In genomic region chr15:44656241-44656640, GRCh38 we compare ENCODE assay signal across 21 cellular contexts. TPM values are rescaled to one million over a fixed set of nuclear protein-coding genes. Genes with fewer than 3 reads are reported as not detected.
DNase-seq lines count a peak whose midpoint lies in the region; ATAC-seq, FAIRE-seq and TF ChIP-seq lines count a peak whose summit lies in the region.
"Had no signal": no experiment of that assay in that cellular context is flagged by ENCODE, and none has a peak within 500 bp of the region (broad histone marks: within the 10 kb centered on the region; RNA-seq: fewer than 3 reads in every experiment).

No MANE protein-coding gene starts in this region.

- 92% methylated on average over 1 of the region's 1 CpG for WGBS in GM12878 (ENCODE audit: insufficient coverage, insufficient replicate concordance, low lambda C conversion rate, missing lambda C conversion rate)
- 90 to 91% (median 90%) methylated on average over 1 of the region's 1 CpG for WGBS in small intestine, 3 donors

- intact Hi-C loops in activated naive CD4-positive, alpha-beta T cell treated with anti-CD3 and anti-CD28 coated beads for 36 hours (cut with micrococcal nuclease): no loop called here
- intact Hi-C loops in GM12878 (cut with micrococcal nuclease; ENCODE audit: unreplicated experiment) (no loop called here), gastrocnemius medialis (cut with DNase I; ENCODE audit: low total_unique reads) (no loop called here)

- H3K27ac ChIP-seq in GM12878 (ENCODE audit: control insufficient read depth, insufficient read depth) (no peak overlapping the region), gastrocnemius medialis (peak overlapping the region in 3 of 4 donors; percentile 35 to 71 (median 44)), small intestine (ENCODE audit: low read depth in 1 of 2, low read length in 1 of 2) (no peak overlapping the region)
- H3K27ac ChIP-seq: thoracic aorta, vagina had no signal

- no peaks in the 10 kb centered on the region for H4K20me1 ChIP-seq in GM12878 (ENCODE audit: control insufficient read depth, insufficient read depth)

- no peak for DNase-seq in activated naive CD4-positive, alpha-beta T cell treated with anti-CD3 and anti-CD28 coated beads for 36 hours
- no peak for DNase-seq in activated naive CD4-positive, alpha-beta T cell treated with anti-CD3 and anti-CD28 coated beads, Interleukin-2, amount 50 U/mL, for 72 hours (ENCODE audit: low spot score in 2 of 2)
- DNase-seq in GM12891 (ENCODE audit: insufficient read length, low spot score) (no peak), GM12878 (ENCODE audit: low read depth, low spot score) (no peak), gastrocnemius medialis (no peak), small intestine (no peak)
- DNase-seq: activated CD8-positive, alpha-beta memory T cell treated with anti-CD3 and anti-CD28 coated beads for 24 hours; cortex of kidney; DMS53; mesendoderm; MM.1S; NCI-H1417 treated with DMSO at 0.1 percent for 48 hours; NCI-H524 treated with DMSO at 0.1 percent for 48 hours; SK-N-SH had no signal

- TF ChIP-seq POLR2A in GM12891 (IDR thresholded peaks at IDR 0.05; ENCODE audit: low read depth, low read length) (no peak), GM12878 (IDR thresholded peaks at IDR 0.05; ENCODE audit: low read depth, low read length) (no peak), gastrocnemius medialis (IDR thresholded peaks at IDR 0.05) (no peak)

- FAIRE-seq in GM12891 (lab: Jason Lieb, UNC): peak; percentile 40
- FAIRE-seq in GM12878 (lab: Jason Lieb, UNC): peak; percentile 57
- no peak for FAIRE-seq in small intestine (lab: Jason Lieb, UNC)
- FAIRE-seq: K562 had no signal

- peak overlapping the region; percentile 54 for H3K27ac Mint-ChIP-seq in activated naive CD4-positive, alpha-beta T cell treated with anti-CD3 and anti-CD28 coated beads for 36 hours
- peak overlapping the region in 1 of 2 donors; percentile 43 for H3K27ac Mint-ChIP-seq in activated naive CD4-positive, alpha-beta T cell treated with anti-CD3 and anti-CD28 coated beads, Interleukin-2, amount 50 U/mL, for 72 hours
- H3K27ac Mint-ChIP-seq: activated T-helper 17 cell treated with anti-CD3 and anti-CD28 coated beads, Interleukin-2, amount 50 U/mL, for 72 hours; nephron had no signal

- ATAC-seq in activated naive CD4-positive, alpha-beta T cell treated with anti-CD3 and anti-CD28 coated beads, Interleukin-2, amount 50 U/mL, for 72 hours: no peak
- ATAC-seq in GM12878 (no peak), gastrocnemius medialis (no peak), GM18519 (IDR thresholded peaks at IDR 0.05; ENCODE audit: low FRiP score, unreplicated experiment) (no peak)
- ATAC-seq: activated T-helper 17 cell treated with anti-CD3 and anti-CD28 coated beads, Interleukin-2, amount 50 U/mL, for 72 hours; HCT116; K562 had no signal

- H3K4me3 Mint-ChIP-seq in activated naive CD4-positive, alpha-beta T cell treated with anti-CD3 and anti-CD28 coated beads for 36 hours: no peak overlapping the region
- H3K4me3 Mint-ChIP-seq: activated T-helper 17 cell treated with anti-CD3 and anti-CD28 coated beads, Interleukin-2, amount 50 U/mL, for 72 hours; nephron had no signal

- no peak for TF ChIP-seq EP300 in GM12878 (IDR thresholded peaks at IDR 0.05; ENCODE audit: borderline replicate concordance in 1 of 2, control insufficient read depth in 1 of 2, low read depth in 2 of 2, low read length in 2 of 2)

- no peaks in the 10 kb centered on the region; a peak in 1 of 4 replicates for H3K27me3 ChIP-seq in GM12878 (replicated peaks in 1 of 2; ENCODE audit: control insufficient read depth in 2 of 2, insufficient read depth in 2 of 2, low read length in 1 of 2)
- no peaks in the 10 kb centered on the region for H3K27me3 ChIP-seq in gastrocnemius medialis
- H3K27me3 ChIP-seq in small intestine (ENCODE audit: control insufficient read depth in 2 of 2, insufficient read depth in 2 of 2, low read length in 2 of 2): no peaks in the 10 kb centered on the region
- H3K27me3 ChIP-seq: vagina had no signal

- in situ Hi-C loops in GM12878 (cut with MboI) (no loop called here), gastrocnemius medialis (cut with MboI; ENCODE audit: low sequenced_read_pairs in 4 of 4) (no loop called here)

- H3K4me1 ChIP-seq in GM12878 (ENCODE audit: control insufficient read depth, insufficient read depth, low read length) (no peaks in the 10 kb centered on the region), gastrocnemius medialis (peaks cover 10 to 12% of the 10 kb centered on the region in 2 donors), small intestine (ENCODE audit: control insufficient read depth in 2 of 2, insufficient read depth in 1 of 2, low read depth in 1 of 2, low read length in 1 of 2) (no peaks in the 10 kb centered on the region)

- SMC1A ChIA-PET in GM12878 (lab: Charles Lee; ENCODE audit: uncharacterized antibody, unreplicated experiment): interaction anchor here (0.6 to 12.4 kb wide), 8 partner anchors 8 to 80 kb away, joined by 3 to 383 read pairs (median 3); partner anchors contain the start of gene TRIM69

- H3K9me3 ChIP-seq in GM12878 (replicated peaks; ENCODE audit: control insufficient read depth, insufficient read depth, low read length) (no peaks in the 10 kb centered on the region), gastrocnemius medialis (no peaks in the 10 kb centered on the region), small intestine (ENCODE audit: control insufficient read depth, low read depth) (no peaks in the 10 kb centered on the region)
- H3K9me3 ChIP-seq: SK-N-SH, thoracic aorta, vagina had no signal

- CTCF ChIA-PET in activated naive CD4-positive, alpha-beta T cell treated with anti-CD3 and anti-CD28 coated beads for 36 hours (lab: Charles Lee): interaction anchor here (2.8 kb wide), 1 partner anchor 64 kb away, joined by 10 read pairs; no protein-coding TSS in a partner anchor
- CTCF ChIA-PET in GM12878 (lab: Yijun Ruan, JAX): interaction anchor here (0.7 to 4.0 kb wide), 7 partner anchors 18 to 82 kb away, joined by 3 to 18 read pairs (median 4); partner anchors contain the start of gene TRIM69

- peaks cover 45% of the 10 kb centered on the region for H3K36me3 Mint-ChIP-seq in activated naive CD4-positive, alpha-beta T cell treated with anti-CD3 and anti-CD28 coated beads for 36 hours (ENCODE audit: low read depth)
- H3K36me3 Mint-ChIP-seq in activated naive CD4-positive, alpha-beta T cell treated with anti-CD3 and anti-CD28 coated beads, Interleukin-2, amount 50 U/mL, for 72 hours: peaks cover 17 to 36% of the 10 kb centered on the region in 2 donors

- peaks cover 2 to 13% of the 10 kb centered on the region in 2 experiments; a peak in 3 of 4 replicates for H3K36me3 ChIP-seq in GM12878 (ENCODE audit: control insufficient read depth in 2 of 2, insufficient read depth in 2 of 2, low read length in 1 of 2)
- H3K36me3 ChIP-seq in gastrocnemius medialis: peaks cover 0 to 68% of the 10 kb centered on the region in 2 donors
- H3K36me3 ChIP-seq in small intestine (ENCODE audit: control insufficient read depth in 2 of 2, insufficient read depth in 2 of 2, low read length in 2 of 2): peaks cover 7 to 23% of the 10 kb centered on the region in 2 donors

- RAD21 ChIA-PET in GM12878 (lab: Charles Lee; ENCODE audit: unreplicated experiment): interaction anchor here (0.7 to 18.1 kb wide), 2 partner anchors 72 to 76 kb away, joined by 3 to 680 read pairs; partner anchors contain the start of gene TRIM69

- peaks cover 32% of the 10 kb centered on the region for H3K4me1 Mint-ChIP-seq in activated naive CD4-positive, alpha-beta T cell treated with anti-CD3 and anti-CD28 coated beads for 36 hours (ENCODE audit: low read depth)

- no peak overlapping the region for H3K9ac ChIP-seq in GM12878 (ENCODE audit: control insufficient read depth, insufficient read depth, low read length)
- H3K9ac ChIP-seq: SK-N-SH had no signal

- H3K4me2 ChIP-seq in GM12878 (ENCODE audit: control insufficient read depth, insufficient read depth): no peak overlapping the region
- H3K4me2 ChIP-seq: SK-N-SH had no signal

- no peaks in the 10 kb centered on the region for H3K9me3 Mint-ChIP-seq in activated naive CD4-positive, alpha-beta T cell treated with anti-CD3 and anti-CD28 coated beads for 36 hours
- H3K9me3 Mint-ChIP-seq in activated naive CD4-positive, alpha-beta T cell treated with anti-CD3 and anti-CD28 coated beads, Interleukin-2, amount 50 U/mL, for 72 hours: no peaks in the 10 kb centered on the region
- H3K9me3 Mint-ChIP-seq: activated T-helper 17 cell treated with anti-CD3 and anti-CD28 coated beads, Interleukin-2, amount 50 U/mL, for 72 hours; nephron had no signal

- TF ChIP-seq CTCF in GM12878 (IDR thresholded peaks at IDR 0.05 in 2 of 3, conservative IDR thresholded peaks at IDR 0.05 in 1 of 3; ENCODE audit: control insufficient read depth in 2 of 3, extremely low read depth in 1 of 3, insufficient read depth in 1 of 3, low read depth in 3 of 3, low read length in 3 of 3) (no peak), gastrocnemius medialis (IDR thresholded peaks at IDR 0.05 in 4 of 5, conservative IDR thresholded peaks at IDR 0.05 in 1 of 5) (no peak)

- TF ChIP-seq RAD21 in GM12878 (IDR thresholded peaks at IDR 0.05; ENCODE audit: insufficient read depth, low read depth, low read length): no peak

- POLR2A ChIA-PET in GM12878 (lab: Charles Lee): interaction anchor here (0.9 to 1.0 kb wide), 2 partner anchors 28 to 82 kb away, joined by 3 read pairs; no protein-coding TSS in a partner anchor

- H3K4me3 ChIP-seq in GM12878: no peak overlapping the region
- H3K4me3 ChIP-seq in gastrocnemius medialis: no peak overlapping the region
- H3K4me3 ChIP-seq in small intestine (ENCODE audit: low read depth in 1 of 2, low read length in 2 of 2): no peak overlapping the region
- H3K4me3 ChIP-seq: K562, thoracic aorta, vagina had no signal

- no peaks in the 10 kb centered on the region for H3K27me3 Mint-ChIP-seq in activated naive CD4-positive, alpha-beta T cell treated with anti-CD3 and anti-CD28 coated beads for 36 hours (ENCODE audit: low read depth)
- H3K27me3 Mint-ChIP-seq: activated T-helper 17 cell treated with anti-CD3 and anti-CD28 coated beads, Interleukin-2, amount 50 U/mL, for 72 hours had no signal

- peaks cover 12% of the 10 kb centered on the region for H3K79me2 ChIP-seq in GM12878 (ENCODE audit: control insufficient read depth, insufficient read depth, low read length)

- no TSS peak for BruUV-seq in GM12878 (replicated peaks; lab: Mats Ljungman, UMichigan)

- H2AFZ ChIP-seq in GM12878 (ENCODE audit: control insufficient read depth, low read depth, low read length): no peak overlapping the region

RNA-seq across cellular contexts. Expression of gene SPG11, which starts 7.2 kb away (rescaled TPM):
- total RNA-seq in activated naive CD4-positive, alpha-beta T cell treated with anti-CD3 and anti-CD28 coated beads for 36 hours: 10 to 100 TPM; 83.2 to 96.4 TPM
- 10 to 100 TPM; 90.9 to 99.3 TPM for total RNA-seq in activated naive CD4-positive, alpha-beta T cell treated with anti-CD3 and anti-CD28 coated beads, Interleukin-2, amount 50 U/mL, for 72 hours
- 29.1 TPM for polyA plus RNA-seq in GM12891 (2012; ENCODE audit: low read depth, missing spikeins)
- total RNA-seq in GM12878 (2013; cell fraction: nucleolus; rRNA removed): 375 and 390 TPM in 2 replicates
- total RNA-seq in GM12878 (2014; rRNA removed) (61.2 and 65.6 TPM in 2 replicates), GM12878 (2014; rRNA removed; fragmentation: Illumina TruSeq; extraction: Trizol) (57.2 and 62.1 TPM in 2 replicates), GM12878 (2021) (59.2 and 59.3 TPM in 2 replicates), gastrocnemius medialis (10 to 100 TPM; 32.8 to 51.7 (median 43.2) TPM)
- 25.8 TPM for polyA plus RNA-seq in GM12878 (2011; ENCODE audit: low read depth)
- polyA plus RNA-seq in GM12878 (2011; rRNA removed) (78.0 and 85.1 TPM in 2 replicates), GM12878 (2014; fragmentation: Illumina TruSeq; extraction: Trizol) (48.2 and 51.5 TPM in 2 replicates), GM12878 (2014; fragmentation: Nextera tagmentation; extraction: Ambion mirVana) (10 to 100 TPM; 22.1 to 23.6 TPM), GM12878 (2014; rRNA removed) (39.9 and 46.2 TPM in 2 replicates), GM12878 (2016; fragmentation: Nextera tagmentation; extraction: Ambion mirVana) (10 to 100 TPM; 34.3 to 41.7 TPM), small intestine (10 to 100 TPM; 33.5 to 34.9 (median 34.6) TPM)
- polyA plus RNA-seq in GM12878 (2011; cell fraction: cytosol; rRNA removed): 84.0 and 93.3 TPM in 2 replicates
- 99.7 and 125 TPM in 2 replicates for polyA plus RNA-seq in GM12878 (2011; cell fraction: nucleus; rRNA removed)
- polyA plus RNA-seq in GM12878 (2012): 41.8 and 52.2 TPM in 2 replicates
- 143 and 157 TPM in 2 replicates for polyA minus RNA-seq in GM12878 (2011; rRNA and poly(A)+ RNA removed)
- polyA minus RNA-seq in GM12878 (2011; cell fraction: cytosol; rRNA and poly(A)+ RNA removed): 38.9 and 54.1 TPM in 2 replicates
- 68.2 and 117 TPM in 2 replicates for polyA minus RNA-seq in GM12878 (2011; cell fraction: nucleus; rRNA and poly(A)+ RNA removed)

RNA-seq across cellular contexts. Expression of gene PATL2, which starts 54.9 kb away (rescaled TPM):
- 1 to 10 TPM; 6.1 to 6.3 TPM for total RNA-seq in activated naive CD4-positive, alpha-beta T cell treated with anti-CD3 and anti-CD28 coated beads for 36 hours
- 10 to 100 TPM; 12.4 to 30.7 TPM for total RNA-seq in activated naive CD4-positive, alpha-beta T cell treated with anti-CD3 and anti-CD28 coated beads, Interleukin-2, amount 50 U/mL, for 72 hours
- polyA plus RNA-seq in GM12891 (2012; ENCODE audit: low read depth, missing spikeins): 10.9 TPM
- total RNA-seq in GM12878 (2013; cell fraction: nucleolus; rRNA removed): 27.2 and 29.4 TPM in 2 replicates
- total RNA-seq in GM12878 (2014; rRNA removed) (11.0 and 11.5 TPM in 2 replicates), GM12878 (2014; rRNA removed; fragmentation: Illumina TruSeq; extraction: Trizol) (12.5 and 13.1 TPM in 2 replicates), GM12878 (2021) (10.7 and 11.5 TPM in 2 replicates), gastrocnemius medialis (under 1 TPM in 1 of 4 donors, not detected in 3; 0.13 TPM)
- polyA plus RNA-seq in GM12878 (2011; ENCODE audit: low read depth): 14.7 TPM
- polyA plus RNA-seq in GM12878 (2011; rRNA removed) (13.5 and 14.8 TPM in 2 replicates), GM12878 (2014; fragmentation: Illumina TruSeq; extraction: Trizol) (11.9 and 14.8 TPM in 2 replicates), GM12878 (2014; fragmentation: Nextera tagmentation; extraction: Ambion mirVana) (10 to 100 TPM; 12.4 TPM), GM12878 (2014; rRNA removed) (16.2 and 19.3 TPM in 2 replicates), GM12878 (2016; fragmentation: Nextera tagmentation; extraction: Ambion mirVana) (1 to 10 TPM; 4.2 to 7.3 TPM), small intestine (1 to 10 TPM; 1.5 to 6.8 (median 4.2) TPM)
- polyA plus RNA-seq in GM12878 (2011; cell fraction: cytosol; rRNA removed): 11.4 and 11.8 TPM in 2 replicates
- 47.9 and 62.2 TPM in 2 replicates for polyA plus RNA-seq in GM12878 (2011; cell fraction: nucleus; rRNA removed)
- 16.2 and 17.7 TPM in 2 replicates for polyA plus RNA-seq in GM12878 (2012)
- 6.1 and 8.7 TPM in 2 replicates for polyA minus RNA-seq in GM12878 (2011; rRNA and poly(A)+ RNA removed)
- polyA minus RNA-seq in GM12878 (2011; cell fraction: cytosol; rRNA and poly(A)+ RNA removed): 2.1 and 6.7 TPM in 2 replicates
- 10.9 and 15.6 TPM in 2 replicates for polyA minus RNA-seq in GM12878 (2011; cell fraction: nucleus; rRNA and poly(A)+ RNA removed)
- total RNA-seq: vagina had no signal

RNA-seq across cellular contexts. Expression of gene B2M, which starts 55.1 kb away (rescaled TPM):
- total RNA-seq in activated naive CD4-positive, alpha-beta T cell treated with anti-CD3 and anti-CD28 coated beads for 36 hours: 1,000 to 10,000 TPM; 5,387 to 5,703 TPM
- 1,000 to 10,000 TPM; 4,139 to 6,333 TPM for total RNA-seq in activated naive CD4-positive, alpha-beta T cell treated with anti-CD3 and anti-CD28 coated beads, Interleukin-2, amount 50 U/mL, for 72 hours
- 5,189 TPM for polyA plus RNA-seq in GM12891 (2012; ENCODE audit: low read depth, missing spikeins)
- 6,462 and 7,066 TPM in 2 replicates for total RNA-seq in GM12878 (2013; cell fraction: nucleolus; rRNA removed)
- total RNA-seq in GM12878 (2014; rRNA removed) (4,481 and 5,701 TPM in 2 replicates), GM12878 (2014; rRNA removed; fragmentation: Illumina TruSeq; extraction: Trizol) (5,217 and 5,589 TPM in 2 replicates), GM12878 (2021) (2,901 and 3,170 TPM in 2 replicates), gastrocnemius medialis (1,000 to 10,000 TPM in 2 of 4 donors, 100 to 1,000 TPM in 2; 787 to 1,106 (median 928) TPM)
- polyA plus RNA-seq in GM12878 (2011; ENCODE audit: low read depth): 6,007 TPM
- polyA plus RNA-seq in GM12878 (2011; rRNA removed) (12,663 and 17,808 TPM in 2 replicates), GM12878 (2014; fragmentation: Illumina TruSeq; extraction: Trizol) (11,414 and 13,691 TPM in 2 replicates), GM12878 (2014; fragmentation: Nextera tagmentation; extraction: Ambion mirVana) (over 10,000 TPM; 16,306 to 22,794 TPM), GM12878 (2014; rRNA removed) (4,868 and 5,894 TPM in 2 replicates), GM12878 (2016; fragmentation: Nextera tagmentation; extraction: Ambion mirVana) (1,000 to 10,000 TPM; 8,335 to 8,413 TPM), small intestine (1,000 to 10,000 TPM; 3,206 to 5,068 (median 5,057) TPM)
- polyA plus RNA-seq in GM12878 (2011; cell fraction: cytosol; rRNA removed): 7,019 and 28,739 TPM in 2 replicates
- polyA plus RNA-seq in GM12878 (2011; cell fraction: nucleus; rRNA removed): 2,031 and 2,366 TPM in 2 replicates
- 6,970 and 7,434 TPM in 2 replicates for polyA plus RNA-seq in GM12878 (2012)
- polyA minus RNA-seq in GM12878 (2011; rRNA and poly(A)+ RNA removed): 2,834 and 3,344 TPM in 2 replicates
- 1,355 and 1,504 TPM in 2 replicates for polyA minus RNA-seq in GM12878 (2011; cell fraction: cytosol; rRNA and poly(A)+ RNA removed)
- polyA minus RNA-seq in GM12878 (2011; cell fraction: nucleus; rRNA and poly(A)+ RNA removed): 373 and 393 TPM in 2 replicates

Comparison
In these comparisons a context has a peak if more than half of its experiments do, and no peak if none do; other contexts are left out.
1. H3K27ac ChIP-seq: peak in gastrocnemius medialis (3 of 4); none in GM12878 (single experiment) and small intestine (0 of 2).
2. RNA of gene PATL2, which starts 54.9 kb away (total RNA-seq): 12.4 to 30.7 TPM in activated naive CD4-positive, alpha-beta T cell treated with anti-CD3 and anti-CD28 coated beads, Interleukin-2, amount 50 U/mL, for 72 hours, 10.7 to 29.4 TPM in GM12878 and 6.1 to 6.3 TPM in activated naive CD4-positive, alpha-beta T cell treated with anti-CD3 and anti-CD28 coated beads for 36 hours; 0.13 TPM in gastrocnemius medialis; every median in the first group is over 4 times any median in the second.